ENCODE assay signal across 1 cellular context in the genomic region with DNA sequence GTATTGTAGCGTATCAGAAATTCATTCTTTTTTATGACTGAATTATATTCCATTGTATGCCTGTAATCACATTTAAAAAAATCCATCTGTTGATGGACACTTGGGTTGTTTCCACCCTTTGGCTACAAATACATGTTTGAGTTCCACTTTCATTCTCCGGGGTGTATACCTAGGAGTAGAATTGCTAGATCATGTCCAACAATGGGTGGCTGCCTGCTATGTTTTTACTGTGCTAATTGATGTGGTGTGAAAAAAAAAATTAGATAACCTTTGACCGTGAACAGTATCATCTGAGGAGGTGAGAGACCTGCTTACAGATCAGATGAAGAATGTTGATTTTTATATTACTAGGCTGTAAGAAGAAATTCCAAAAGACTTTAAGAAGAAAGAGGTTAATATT.
TF ChIP-seq lines count a peak whose summit lies in the region.

No MANE protein-coding gene starts in this region.

TF ChIP-seq in GM12878, 131 proteins besides CTCF, POLR2A, EP300 and RAD21:
- TF ChIP-seq, protein P1, sequence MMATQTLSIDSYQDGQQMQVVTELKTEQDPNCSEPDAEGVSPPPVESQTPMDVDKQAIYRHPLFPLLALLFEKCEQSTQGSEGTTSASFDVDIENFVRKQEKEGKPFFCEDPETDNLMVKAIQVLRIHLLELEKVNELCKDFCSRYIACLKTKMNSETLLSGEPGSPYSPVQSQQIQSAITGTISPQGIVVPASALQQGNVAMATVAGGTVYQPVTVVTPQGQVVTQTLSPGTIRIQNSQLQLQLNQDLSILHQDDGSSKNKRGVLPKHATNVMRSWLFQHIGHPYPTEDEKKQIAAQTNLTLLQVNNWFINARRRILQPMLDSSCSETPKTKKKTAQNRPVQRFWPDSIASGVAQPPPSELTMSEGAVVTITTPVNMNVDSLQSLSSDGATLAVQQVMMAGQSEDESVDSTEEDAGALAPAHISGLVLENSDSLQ (IDR thresholded peaks at IDR 0.05), result peak; percentile 44; the same call in 1 of the 2 replicates
- peak; percentile 34; the same call in 1 of the 2 replicates for TF ChIP-seq NR2F1 (conservative IDR thresholded peaks at IDR 0.05)
- TF ChIP-seq MEF2A (IDR thresholded peaks at IDR 0.05; ENCODE audit: insufficient read depth, low read depth, low read length), result no peak
